ENCODE assay signal across 14 cellular contexts in genomic region chr11:67665537-67666302, GRCh38. TPM values are rescaled to one million over a fixed set of nuclear protein-coding genes. Genes with fewer than 3 reads are reported as not detected.
A peak's percentile ranks its signal among the peaks of the same experiment; 100 is the strongest.
DNase-seq lines count a peak whose midpoint lies in the region; ATAC-seq and TF ChIP-seq lines count a peak whose summit lies in the region.
"Had no signal": no experiment of that assay in that cellular context is flagged by ENCODE, and none has a peak within 500 bp of the region (broad histone marks: within the 10 kb centered on the region; RNA-seq: fewer than 3 reads in every experiment).

No MANE protein-coding gene starts in this region.

- CTCF ChIA-PET in activated CD8-positive, alpha-beta T cell treated with anti-CD3 and anti-CD28 coated beads, Interleukin-2, amount 10 ng/mL, durations not matched to agents 7 days and 5 days (lab: Charles Lee) = no interaction called here

- POLR2A ChIA-PET in activated CD8-positive, alpha-beta T cell treated with anti-CD3 and anti-CD28 coated beads, Interleukin-2, amount 10 ng/mL, durations not matched to agents 7 days and 5 days (lab: Charles Lee) = no interaction called here

- H3K27ac ChIP-seq in WERI-Rb-1 = no peak overlapping the region

- no peak for ATAC-seq in activated CD8-positive, alpha-beta T cell treated with anti-CD3 and anti-CD28 coated beads, Interleukin-2, amount 10 ng/mL, durations not matched to agents 7 days and 5 days
- ATAC-seq: stimulated activated effector memory CD8-positive, alpha-beta T cell treated with anti-CD3 and anti-CD28 coated beads, Interleukin-12 subunit alpha, Interleukin-12 subunit beta, amount 100 ng/mL, for 72 hours had no signal

- H3K36me3 Mint-ChIP-seq in activated CD8-positive, alpha-beta T cell treated with anti-CD3 and anti-CD28 coated beads, Interleukin-2, amount 10 ng/mL, durations not matched to agents 7 days and 5 days (ENCODE audit: low read depth) = no peaks in the 10 kb centered on the region
- H3K36me3 Mint-ChIP-seq: CD8-positive, alpha-beta memory T cell; stimulated activated effector memory CD8-positive, alpha-beta T cell treated with anti-CD3 and anti-CD28 coated beads, Interleukin-12 subunit alpha, Interleukin-12 subunit beta, amount 100 ng/mL, for 72 hours had no signal

- no peak overlapping the region for H3K4me3 ChIP-seq in BE2C (ENCODE audit: low read depth, low read length)
- H3K4me3 ChIP-seq in WERI-Rb-1 (ENCODE audit: low read depth, low read length) = no peak overlapping the region

- H3K9me3 ChIP-seq in BE2C = no peaks in the 10 kb centered on the region
- no peaks in the 10 kb centered on the region for H3K9me3 ChIP-seq in WERI-Rb-1 (ENCODE audit: severe bottlenecking)

- DNase-seq in BE2C (no peak), GM20000 (ENCODE audit: low spot score) (peak; percentile 33), WERI-Rb-1 (peak; percentile 61), mesenteric fat pad (ENCODE audit: low spot score) (peak; percentile 86), MV-4-11 (lab: John Stamatoyannopoulos, UW) (no peak), NOMO-1 treated with DMSO at 0.1 percent for 48 hours (lab: John Stamatoyannopoulos, UW; ENCODE audit: unreplicated experiment) (no peak)
- DNase-seq in stimulated activated CD4-positive, alpha-beta T cell treated with anti-CD3 and anti-CD28 coated beads, Interleukin-15, amount 100 ng/mL, for 24 hours = no peak
- no peak for DNase-seq in activated CD8-positive, alpha-beta T cell treated with anti-CD3 and anti-CD28 coated beads, Interleukin-2, amount 10 ng/mL, durations not matched to agents 7 days and 5 days
- DNase-seq: activated effector memory CD4-positive, alpha-beta T cell treated with Interleukin-2 at 50 U/mL for 16 hours; CD8-positive, alpha-beta memory T cell; NCI-H1092 had no signal

- H3K4me1 Mint-ChIP-seq in activated CD8-positive, alpha-beta T cell treated with anti-CD3 and anti-CD28 coated beads, Interleukin-2, amount 10 ng/mL, durations not matched to agents 7 days and 5 days (ENCODE audit: low read depth) = no peaks in the 10 kb centered on the region
- H3K4me1 Mint-ChIP-seq: CD8-positive, alpha-beta memory T cell; stimulated activated effector memory CD8-positive, alpha-beta T cell treated with anti-CD3 and anti-CD28 coated beads, Interleukin-12 subunit alpha, Interleukin-12 subunit beta, amount 100 ng/mL, for 72 hours had no signal

- no peaks in the 10 kb centered on the region for H3K27me3 Mint-ChIP-seq in activated CD8-positive, alpha-beta T cell treated with anti-CD3 and anti-CD28 coated beads, Interleukin-2, amount 10 ng/mL, durations not matched to agents 7 days and 5 days (ENCODE audit: low read depth)
- H3K27me3 Mint-ChIP-seq: CD8-positive, alpha-beta memory T cell had no signal

- no peaks in the 10 kb centered on the region for H3K4me1 ChIP-seq in BE2C

- H3K4me3 Mint-ChIP-seq in activated CD8-positive, alpha-beta T cell treated with anti-CD3 and anti-CD28 coated beads, Interleukin-2, amount 10 ng/mL, durations not matched to agents 7 days and 5 days = no peak overlapping the region
- H3K4me3 Mint-ChIP-seq: CD8-positive, alpha-beta memory T cell; stimulated activated effector memory CD8-positive, alpha-beta T cell treated with anti-CD3 and anti-CD28 coated beads, Interleukin-12 subunit alpha, Interleukin-12 subunit beta, amount 100 ng/mL, for 72 hours had no signal

- H3K36me3 ChIP-seq in BE2C (no peaks in the 10 kb centered on the region), WERI-Rb-1 (no peaks in the 10 kb centered on the region)

- peaks cover 11% of the 10 kb centered on the region for H3K27me3 ChIP-seq in BE2C
- H3K27me3 ChIP-seq in WERI-Rb-1 (ENCODE audit: insufficient read depth, low read depth, severe bottlenecking) = no peaks in the 10 kb centered on the region

- no peak overlapping the region for H3K27ac Mint-ChIP-seq in activated CD8-positive, alpha-beta T cell treated with anti-CD3 and anti-CD28 coated beads, Interleukin-2, amount 10 ng/mL, durations not matched to agents 7 days and 5 days
- H3K27ac Mint-ChIP-seq: CD8-positive, alpha-beta memory T cell; stimulated activated effector memory CD8-positive, alpha-beta T cell treated with anti-CD3 and anti-CD28 coated beads, Interleukin-12 subunit alpha, Interleukin-12 subunit beta, amount 100 ng/mL, for 72 hours had no signal

- TF ChIP-seq CTCF in BE2C (IDR thresholded peaks at IDR 0.05; ENCODE audit: low read depth, low read length) (peak; percentile 23; the same call in 1 of the 2 replicates), GM20000 (IDR thresholded peaks at IDR 0.05; ENCODE audit: extremely low read depth, missing control alignments) (peak; percentile 16), WERI-Rb-1 (IDR thresholded peaks at IDR 0.05; ENCODE audit: low read depth, low read length) (peak; percentile 71)

- H3K9me3 Mint-ChIP-seq in activated CD8-positive, alpha-beta T cell treated with anti-CD3 and anti-CD28 coated beads, Interleukin-2, amount 10 ng/mL, durations not matched to agents 7 days and 5 days (ENCODE audit: insufficient read depth) = no peaks in the 10 kb centered on the region
- H3K9me3 Mint-ChIP-seq: CD8-positive, alpha-beta memory T cell; stimulated activated effector memory CD8-positive, alpha-beta T cell treated with anti-CD3 and anti-CD28 coated beads, Interleukin-12 subunit alpha, Interleukin-12 subunit beta, amount 100 ng/mL, for 72 hours had no signal

RNA-seq across cellular contexts. Expression of gene ALDH3B2, which starts 8.7 kb away (rescaled TPM):
- polyA plus RNA-seq in BE2C (2012; ENCODE audit: insufficient read depth, insufficient read length, low read depth) = not detected
- not detected for total RNA-seq in mesenteric fat pad
- total RNA-seq in activated CD8-positive, alpha-beta T cell treated with anti-CD3 and anti-CD28 coated beads, Interleukin-2, amount 10 ng/mL, durations not matched to agents 7 days and 5 days = not detected
- total RNA-seq: CD8-positive, alpha-beta memory T cell; frontal cortex; mononuclear cell had no signal
- polyA plus RNA-seq: CD8-positive, alpha-beta memory T cell had no signal

RNA-seq across cellular contexts. Expression of gene ACY3, which starts 15.2 kb away (rescaled TPM):
- not detected for polyA plus RNA-seq in BE2C (2012; ENCODE audit: insufficient read depth, insufficient read length, low read depth)
- not detected for total RNA-seq in mesenteric fat pad
- under 1 TPM; 0.61 to 0.73 TPM for total RNA-seq in activated CD8-positive, alpha-beta T cell treated with anti-CD3 and anti-CD28 coated beads, Interleukin-2, amount 10 ng/mL, durations not matched to agents 7 days and 5 days
- total RNA-seq: frontal cortex had no signal

RNA-seq across cellular contexts. Expression of gene TBX10, which starts 26.2 kb away (rescaled TPM):
- polyA plus RNA-seq in BE2C (2012; ENCODE audit: insufficient read depth, insufficient read length, low read depth) = not detected
- total RNA-seq in mesenteric fat pad = not detected
- total RNA-seq in activated CD8-positive, alpha-beta T cell treated with anti-CD3 and anti-CD28 coated beads, Interleukin-2, amount 10 ng/mL, durations not matched to agents 7 days and 5 days = not detected
- total RNA-seq: CD8-positive, alpha-beta memory T cell; frontal cortex; mononuclear cell had no signal
- polyA plus RNA-seq: CD8-positive, alpha-beta memory T cell had no signal

RNA-seq across cellular contexts. Expression of gene NUDT8, which starts 36.0 kb away (rescaled TPM):
- polyA plus RNA-seq in BE2C (2012; ENCODE audit: insufficient read depth, insufficient read length, low read depth) = 1.2 TPM
- total RNA-seq in mesenteric fat pad = 12.9 TPM
- total RNA-seq in activated CD8-positive, alpha-beta T cell treated with anti-CD3 and anti-CD28 coated beads, Interleukin-2, amount 10 ng/mL, durations not matched to agents 7 days and 5 days = 10 to 100 TPM; 18.6 to 20.1 TPM

RNA-seq across cellular contexts. Expression of gene NDUFV1, which starts 59.0 kb away (rescaled TPM):
- 1,032 TPM for polyA plus RNA-seq in BE2C (2012; ENCODE audit: insufficient read depth, insufficient read length, low read depth)
- total RNA-seq in mesenteric fat pad = 147 TPM
- total RNA-seq in activated CD8-positive, alpha-beta T cell treated with anti-CD3 and anti-CD28 coated beads, Interleukin-2, amount 10 ng/mL, durations not matched to agents 7 days and 5 days = 100 to 1,000 TPM; 250 to 258 TPM

Comparison
In these comparisons a context has a peak if more than half of its experiments do, and no peak if none do; other contexts are left out.
1. DNase-seq: peak in GM20000 (single experiment), WERI-Rb-1 (single experiment) and mesenteric fat pad (single experiment); none in BE2C (single experiment), MV-4-11 (single experiment), NOMO-1 treated with DMSO at 0.1 percent for 48 hours (single experiment), stimulated activated CD4-positive, alpha-beta T cell treated with anti-CD3 and anti-CD28 coated beads, Interleukin-15, amount 100 ng/mL, for 24 hours (single experiment) and activated CD8-positive, alpha-beta T cell treated with anti-CD3 and anti-CD28 coated beads, Interleukin-2, amount 10 ng/mL, durations not matched to agents 7 days and 5 days (single experiment).
2. CTCF ChIP-seq: peak in every context shown above with its lines; median percentile 71 in WERI-Rb-1; 23 in BE2C; 16 in GM20000.